In the genomic region with DNA sequence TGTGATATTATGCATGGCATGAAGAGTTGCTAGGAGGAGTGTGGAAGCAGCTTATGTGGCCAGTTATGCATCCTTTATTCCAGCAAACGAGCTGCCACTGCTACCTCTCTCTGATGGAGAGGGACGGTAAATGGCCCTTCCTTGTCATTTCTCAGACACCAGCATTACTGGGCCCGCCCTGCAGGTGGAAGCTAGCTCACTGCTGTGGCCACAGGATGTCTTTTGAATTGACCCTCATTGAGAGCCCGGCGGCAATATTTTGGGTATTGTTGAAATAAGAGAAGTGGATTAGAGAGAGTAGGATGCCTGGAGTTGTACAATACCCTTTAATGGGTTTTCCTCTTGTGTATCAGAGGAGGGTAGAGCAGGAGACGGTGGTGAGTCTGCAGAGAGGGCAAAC, we compare ENCODE assay signal across 1 cellular context.
TF ChIP-seq lines count a peak whose summit lies in the region.

No MANE protein-coding gene starts in this region.

TF ChIP-seq in WTC11, 78 proteins besides CTCF, POLR2A, EP300 and RAD21 (continued from another document):
- TF ChIP-seq, protein P1, sequence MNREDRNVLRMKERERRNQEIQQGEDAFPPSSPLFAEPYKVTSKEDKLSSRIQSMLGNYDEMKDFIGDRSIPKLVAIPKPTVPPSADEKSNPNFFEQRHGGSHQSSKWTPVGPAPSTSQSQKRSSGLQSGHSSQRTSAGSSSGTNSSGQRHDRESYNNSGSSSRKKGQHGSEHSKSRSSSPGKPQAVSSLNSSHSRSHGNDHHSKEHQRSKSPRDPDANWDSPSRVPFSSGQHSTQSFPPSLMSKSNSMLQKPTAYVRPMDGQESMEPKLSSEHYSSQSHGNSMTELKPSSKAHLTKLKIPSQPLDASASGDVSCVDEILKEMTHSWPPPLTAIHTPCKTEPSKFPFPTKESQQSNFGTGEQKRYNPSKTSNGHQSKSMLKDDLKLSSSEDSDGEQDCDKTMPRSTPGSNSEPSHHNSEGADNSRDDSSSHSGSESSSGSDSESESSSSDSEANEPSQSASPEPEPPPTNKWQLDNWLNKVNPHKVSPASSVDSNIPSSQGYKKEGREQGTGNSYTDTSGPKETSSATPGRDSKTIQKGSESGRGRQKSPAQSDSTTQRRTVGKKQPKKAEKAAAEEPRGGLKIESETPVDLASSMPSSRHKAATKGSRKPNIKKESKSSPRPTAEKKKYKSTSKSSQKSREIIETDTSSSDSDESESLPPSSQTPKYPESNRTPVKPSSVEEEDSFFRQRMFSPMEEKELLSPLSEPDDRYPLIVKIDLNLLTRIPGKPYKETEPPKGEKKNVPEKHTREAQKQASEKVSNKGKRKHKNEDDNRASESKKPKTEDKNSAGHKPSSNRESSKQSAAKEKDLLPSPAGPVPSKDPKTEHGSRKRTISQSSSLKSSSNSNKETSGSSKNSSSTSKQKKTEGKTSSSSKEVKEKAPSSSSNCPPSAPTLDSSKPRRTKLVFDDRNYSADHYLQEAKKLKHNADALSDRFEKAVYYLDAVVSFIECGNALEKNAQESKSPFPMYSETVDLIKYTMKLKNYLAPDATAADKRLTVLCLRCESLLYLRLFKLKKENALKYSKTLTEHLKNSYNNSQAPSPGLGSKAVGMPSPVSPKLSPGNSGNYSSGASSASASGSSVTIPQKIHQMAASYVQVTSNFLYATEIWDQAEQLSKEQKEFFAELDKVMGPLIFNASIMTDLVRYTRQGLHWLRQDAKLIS (CRISPR knock-in tag; IDR thresholded peaks at IDR 0.05; ENCODE audit: borderline replicate concordance): no peak
- TF ChIP-seq, protein P2, sequence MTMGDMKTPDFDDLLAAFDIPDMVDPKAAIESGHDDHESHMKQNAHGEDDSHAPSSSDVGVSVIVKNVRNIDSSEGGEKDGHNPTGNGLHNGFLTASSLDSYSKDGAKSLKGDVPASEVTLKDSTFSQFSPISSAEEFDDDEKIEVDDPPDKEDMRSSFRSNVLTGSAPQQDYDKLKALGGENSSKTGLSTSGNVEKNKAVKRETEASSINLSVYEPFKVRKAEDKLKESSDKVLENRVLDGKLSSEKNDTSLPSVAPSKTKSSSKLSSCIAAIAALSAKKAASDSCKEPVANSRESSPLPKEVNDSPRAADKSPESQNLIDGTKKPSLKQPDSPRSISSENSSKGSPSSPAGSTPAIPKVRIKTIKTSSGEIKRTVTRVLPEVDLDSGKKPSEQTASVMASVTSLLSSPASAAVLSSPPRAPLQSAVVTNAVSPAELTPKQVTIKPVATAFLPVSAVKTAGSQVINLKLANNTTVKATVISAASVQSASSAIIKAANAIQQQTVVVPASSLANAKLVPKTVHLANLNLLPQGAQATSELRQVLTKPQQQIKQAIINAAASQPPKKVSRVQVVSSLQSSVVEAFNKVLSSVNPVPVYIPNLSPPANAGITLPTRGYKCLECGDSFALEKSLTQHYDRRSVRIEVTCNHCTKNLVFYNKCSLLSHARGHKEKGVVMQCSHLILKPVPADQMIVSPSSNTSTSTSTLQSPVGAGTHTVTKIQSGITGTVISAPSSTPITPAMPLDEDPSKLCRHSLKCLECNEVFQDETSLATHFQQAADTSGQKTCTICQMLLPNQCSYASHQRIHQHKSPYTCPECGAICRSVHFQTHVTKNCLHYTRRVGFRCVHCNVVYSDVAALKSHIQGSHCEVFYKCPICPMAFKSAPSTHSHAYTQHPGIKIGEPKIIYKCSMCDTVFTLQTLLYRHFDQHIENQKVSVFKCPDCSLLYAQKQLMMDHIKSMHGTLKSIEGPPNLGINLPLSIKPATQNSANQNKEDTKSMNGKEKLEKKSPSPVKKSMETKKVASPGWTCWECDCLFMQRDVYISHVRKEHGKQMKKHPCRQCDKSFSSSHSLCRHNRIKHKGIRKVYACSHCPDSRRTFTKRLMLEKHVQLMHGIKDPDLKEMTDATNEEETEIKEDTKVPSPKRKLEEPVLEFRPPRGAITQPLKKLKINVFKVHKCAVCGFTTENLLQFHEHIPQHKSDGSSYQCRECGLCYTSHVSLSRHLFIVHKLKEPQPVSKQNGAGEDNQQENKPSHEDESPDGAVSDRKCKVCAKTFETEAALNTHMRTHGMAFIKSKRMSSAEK (CRISPR knock-in tag; IDR thresholded peaks at IDR 0.05; ENCODE audit: borderline replicate concordance): no peak
- TF ChIP-seq HMGA2 (CRISPR knock-in tag; IDR thresholded peaks at IDR 0.05): no peak
- no peak for TF ChIP-seq GABPB1 (CRISPR knock-in tag; IDR thresholded peaks at IDR 0.05)
- TF ChIP-seq, protein P3, sequence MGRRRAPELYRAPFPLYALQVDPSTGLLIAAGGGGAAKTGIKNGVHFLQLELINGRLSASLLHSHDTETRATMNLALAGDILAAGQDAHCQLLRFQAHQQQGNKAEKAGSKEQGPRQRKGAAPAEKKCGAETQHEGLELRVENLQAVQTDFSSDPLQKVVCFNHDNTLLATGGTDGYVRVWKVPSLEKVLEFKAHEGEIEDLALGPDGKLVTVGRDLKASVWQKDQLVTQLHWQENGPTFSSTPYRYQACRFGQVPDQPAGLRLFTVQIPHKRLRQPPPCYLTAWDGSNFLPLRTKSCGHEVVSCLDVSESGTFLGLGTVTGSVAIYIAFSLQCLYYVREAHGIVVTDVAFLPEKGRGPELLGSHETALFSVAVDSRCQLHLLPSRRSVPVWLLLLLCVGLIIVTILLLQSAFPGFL (CRISPR knock-in tag; IDR thresholded peaks at IDR 0.05; ENCODE audit: borderline replicate concordance): no peak
- TF ChIP-seq RORB (CRISPR knock-in tag; IDR thresholded peaks at IDR 0.05): no peak
- TF ChIP-seq, protein P4, sequence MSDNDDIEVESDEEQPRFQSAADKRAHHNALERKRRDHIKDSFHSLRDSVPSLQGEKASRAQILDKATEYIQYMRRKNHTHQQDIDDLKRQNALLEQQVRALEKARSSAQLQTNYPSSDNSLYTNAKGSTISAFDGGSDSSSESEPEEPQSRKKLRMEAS (CRISPR knock-in tag; IDR thresholded peaks at IDR 0.05): no peak
- TF ChIP-seq, protein P5, sequence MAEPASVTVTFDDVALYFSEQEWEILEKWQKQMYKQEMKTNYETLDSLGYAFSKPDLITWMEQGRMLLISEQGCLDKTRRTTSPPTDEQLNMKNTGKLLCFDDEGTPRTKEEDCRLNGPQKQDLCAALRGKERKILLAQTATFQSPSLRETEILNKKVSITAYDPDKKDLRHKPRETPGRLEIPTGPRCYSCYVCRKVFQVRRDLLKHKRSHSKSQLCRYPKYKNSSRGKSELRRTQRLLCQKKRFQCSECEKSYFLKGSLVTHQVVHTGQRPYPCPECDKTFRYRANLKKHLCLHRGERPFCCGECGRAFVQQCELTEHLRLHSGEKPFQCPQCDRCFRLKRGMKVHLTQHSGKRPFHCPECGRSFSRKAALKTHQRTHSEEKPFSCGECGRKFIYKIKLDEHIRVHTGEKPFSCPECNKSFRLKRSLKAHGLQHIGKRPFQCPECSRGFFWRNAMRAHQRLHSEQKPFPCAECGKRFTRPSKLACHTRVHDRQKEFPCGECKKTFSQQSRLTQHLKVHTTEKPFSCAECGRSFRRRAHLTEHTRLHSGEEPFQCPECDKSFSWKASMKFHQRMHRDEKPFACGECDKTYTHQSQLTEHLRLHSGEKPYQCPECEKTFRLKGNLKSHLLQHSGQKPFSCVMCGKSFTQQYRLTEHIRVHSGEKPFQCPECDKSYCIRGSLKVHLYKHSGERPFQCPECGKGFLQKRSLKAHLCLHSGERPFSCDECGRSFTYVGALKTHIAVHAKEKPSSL (CRISPR knock-in tag; conservative IDR thresholded peaks at IDR 0.05): no peak
